ENCODE assay signal across 25 cellular contexts in genomic region chr4:126532527-126532926, GRCh38.
"Had no signal": no experiment of that assay in that cellular context is flagged by ENCODE, and none has a peak within 500 bp of the region (broad histone marks: within the 10 kb centered on the region; RNA-seq: fewer than 3 reads in every experiment).

No MANE protein-coding gene starts in this region.

- H3K4me1 ChIP-seq: colonic mucosa, esophagus squamous epithelium, left lung, pancreas, right lobe of liver, upper lobe of right lung, uterus had no signal

- FAIRE-seq: keratinocyte, pancreas, small intestine had no signal

- ATAC-seq: heart right ventricle; left cardiac atrium; left lung; naive thymus-derived CD8-positive, alpha-beta T cell; pancreas; right lobe of liver; stimulated activated naive B cell treated with anti-CD40 and anti-IgM and Interleukin-4, amounts not matched to agents 10 μg/mL and 1 μg/mL and 100 μg/mL, for 72 hours; upper lobe of right lung had no signal

- H3K36me3 ChIP-seq: colonic mucosa, esophagus squamous epithelium, heart right ventricle, left lung, neutrophil, pancreas, right lobe of liver, thoracic aorta, tibial nerve, upper lobe of right lung, uterus had no signal

- H3K27ac ChIP-seq: colonic mucosa, esophagus squamous epithelium, left lung, neutrophil, pancreas, right lobe of liver, tibial nerve, upper lobe of right lung, uterus had no signal

- DNase-seq: colonic mucosa; effector CD8-positive, alpha-beta T cell; endodermal cell; esophagus squamous epithelium; foreskin melanocyte; glutamatergic neuron; heart right ventricle; hypothalamus; immature natural killer cell; left cardiac atrium; left lung; naive thymus-derived CD8-positive, alpha-beta T cell; nephron progenitor cell; pancreas; right lobe of liver; small intestine; stimulated activated CD4-positive, alpha-beta T cell treated with anti-CD3 and anti-CD28 coated beads, Interleukin-15, amount 100 ng/mL, for 24 hours; stimulated activated CD4-positive, alpha-beta T cell treated with anti-CD3 and anti-CD28 coated beads, Interleukin-2, amount 100 ng/mL, for 48 hours; stimulated activated naive B cell treated with anti-CD40 and anti-IgM and Interleukin-4, amounts not matched to agents 10 μg/mL and 1 μg/mL and 100 μg/mL, for 72 hours; upper lobe of right lung; uterus had no signal

- H3K27me3 ChIP-seq: colonic mucosa, esophagus squamous epithelium, heart right ventricle, left lung, neutrophil, pancreas, right lobe of liver, tibial nerve, upper lobe of right lung, uterus had no signal

- H3K9me3 ChIP-seq: colonic mucosa, esophagus squamous epithelium, left lung, neutrophil, pancreas, right lobe of liver, thoracic aorta, tibial nerve, upper lobe of right lung, uterus had no signal

- H3K4me3 ChIP-seq: colonic mucosa, esophagus squamous epithelium, heart right ventricle, left lung, pancreas, right lobe of liver, thoracic aorta, tibial nerve, upper lobe of right lung, uterus had no signal
